Comparison of ENCODE assay signal across 22 cellular contexts in genomic region chr6:116018976-116019375, GRCh38. TPM values are rescaled to one million over a fixed set of nuclear protein-coding genes. Genes with fewer than 3 reads are reported as not detected.
DNase-seq lines count a peak whose midpoint lies in the region; ATAC-seq and TF ChIP-seq lines count a peak whose summit lies in the region.
"Had no signal": no experiment of that assay in that cellular context is flagged by ENCODE, and none has a peak within 500 bp of the region (broad histone marks: within the 10 kb centered on the region; RNA-seq: fewer than 3 reads in every experiment).

No MANE protein-coding gene starts in this region.

- H3K27ac ChIP-seq in VCaP: peak overlapping the region; percentile 94
- H3K27ac ChIP-seq: C4-2B, HL-60, testis had no signal

- no peak for DNase-seq in Calu3
- no peak for DNase-seq in memory B cell (ENCODE audit: low spot score in 2 of 2)
- DNase-seq in stimulated activated naive B cell treated with anti-CD40 and anti-IgM and Interleukin-4, amounts not matched to agents 10 μg/mL and 1 μg/mL and 100 μg/mL, for 72 hours: no peak
- DNase-seq in activated CD8-positive, alpha-beta memory T cell treated with anti-CD3 and anti-CD28 coated beads, Interleukin-2, amount 50 U/mL, for 48 hours: no peak
- no peak for DNase-seq in Right ventricle myocardium inferior (ENCODE audit: missing footprints)
- DNase-seq: activated naive CD4-positive, alpha-beta T cell treated with anti-CD3 and anti-CD28 coated beads, Interleukin-2, amount 50 U/mL, for 16 hours; aorta; central memory CD4-positive, alpha-beta T cell; H7; left cardiac atrium; NCI-H2171; NCI-H526 treated with DMSO at 0.1 percent for 48 hours; testis had no signal

- H3K4me1 Mint-ChIP-seq in Calu3 (ENCODE audit: low read depth, unreplicated experiment) (peaks cover 66% of the 10 kb centered on the region), memory B cell (peaks cover 28% of the 10 kb centered on the region)
- peaks cover 37 to 62% of the 10 kb centered on the region in 2 donors for H3K4me1 Mint-ChIP-seq in stimulated activated naive B cell treated with anti-CD40 and anti-IgM and Interleukin-4, amounts not matched to agents 10 μg/mL and 1 μg/mL and 100 μg/mL, for 72 hours
- H3K4me1 Mint-ChIP-seq: stimulated activated effector memory CD8-positive, alpha-beta T cell treated with anti-CD3 and anti-CD28 coated beads, Interleukin-12 subunit alpha, Interleukin-12 subunit beta, amount 100 ng/mL, for 72 hours had no signal

- peak; percentile 2 for ATAC-seq in GM21390 (IDR thresholded peaks at IDR 0.05; ENCODE audit: unreplicated experiment)
- ATAC-seq in memory B cell (ENCODE audit: low read depth): no peak
- ATAC-seq in stimulated activated naive B cell treated with anti-CD40 and anti-IgM and Interleukin-4, amounts not matched to agents 10 μg/mL and 1 μg/mL and 100 μg/mL, for 72 hours (replicated peaks): no peak
- no peak for ATAC-seq in GM21619 (IDR thresholded peaks at IDR 0.05; ENCODE audit: unreplicated experiment)
- no peak for ATAC-seq in Right ventricle myocardium inferior
- ATAC-seq: SK-N-SH treated with all-trans-retinoic acid at 6 μM for 48 hours; stimulated activated effector memory CD8-positive, alpha-beta T cell treated with anti-CD3 and anti-CD28 coated beads, Interleukin-12 subunit alpha, Interleukin-12 subunit beta, amount 100 ng/mL, for 72 hours had no signal

- intact Hi-C loops in Calu3 (cut with micrococcal nuclease; ENCODE audit: unreplicated experiment) (no loop called here), Right ventricle myocardium inferior (cut with DNase I) (loop anchor here (10.0 kb wide), 1 partner anchor 196 kb away; no protein-coding TSS in a partner anchor)

- H3K27ac Mint-ChIP-seq in Calu3 (ENCODE audit: unreplicated experiment) (peak overlapping the region; percentile 54), memory B cell (peak overlapping the region; percentile 77)
- no peak overlapping the region for H3K27ac Mint-ChIP-seq in stimulated activated naive B cell treated with anti-CD40 and anti-IgM and Interleukin-4, amounts not matched to agents 10 μg/mL and 1 μg/mL and 100 μg/mL, for 72 hours
- H3K27ac Mint-ChIP-seq: activated T-helper 1 cell treated with anti-CD3 and anti-CD28 coated beads, Interleukin-12 subunit alpha, Interleukin-12 subunit beta, Interleukin-2, Interleukin-4 antibody, amounts not matched to agents 30 ng/mL and 10 ng/mL and 1 ng/mL, durations not matched to agents 14 hours and 24 hours and 36 hours; stimulated activated effector memory CD8-positive, alpha-beta T cell treated with anti-CD3 and anti-CD28 coated beads, Interleukin-12 subunit alpha, Interleukin-12 subunit beta, amount 100 ng/mL, for 72 hours; T-helper 2 cell treated with Interferon-gamma antibody and Interleukin-4, amounts not matched to agents 5 μg/mL and 100 μg/mL, for 36 hours had no signal

- CTCF ChIA-PET in Calu3 (lab: Charles Lee): interaction anchor here (1.6 kb wide), 1 partner anchor 8 kb away, joined by 6 read pairs; no protein-coding TSS in a partner anchor

- H3K27me3 Mint-ChIP-seq in Calu3 (ENCODE audit: unreplicated experiment) (no peaks in the 10 kb centered on the region), memory B cell (no peaks in the 10 kb centered on the region)
- no peaks in the 10 kb centered on the region for H3K27me3 Mint-ChIP-seq in stimulated activated naive B cell treated with anti-CD40 and anti-IgM and Interleukin-4, amounts not matched to agents 10 μg/mL and 1 μg/mL and 100 μg/mL, for 72 hours

- H3K36me3 Mint-ChIP-seq in Calu3 (ENCODE audit: insufficient read depth, unreplicated experiment) (peaks cover 10% of the 10 kb centered on the region), memory B cell (peaks cover 2% of the 10 kb centered on the region)
- H3K36me3 Mint-ChIP-seq in stimulated activated naive B cell treated with anti-CD40 and anti-IgM and Interleukin-4, amounts not matched to agents 10 μg/mL and 1 μg/mL and 100 μg/mL, for 72 hours: peaks cover 4 to 10% of the 10 kb centered on the region in 2 donors
- H3K36me3 Mint-ChIP-seq: stimulated activated effector memory CD8-positive, alpha-beta T cell treated with anti-CD3 and anti-CD28 coated beads, Interleukin-12 subunit alpha, Interleukin-12 subunit beta, amount 100 ng/mL, for 72 hours had no signal

- TF ChIP-seq CTCF in Calu3 (IDR thresholded peaks at IDR 0.05; ENCODE audit: unreplicated experiment) (no peak), VCaP (conservative IDR thresholded peaks at IDR 0.05) (no peak)

- peaks cover 5% of the 10 kb centered on the region for H3K9me3 Mint-ChIP-seq in Calu3 (ENCODE audit: low read depth, unreplicated experiment)
- H3K9me3 Mint-ChIP-seq in memory B cell: no peaks in the 10 kb centered on the region
- H3K9me3 Mint-ChIP-seq in stimulated activated naive B cell treated with anti-CD40 and anti-IgM and Interleukin-4, amounts not matched to agents 10 μg/mL and 1 μg/mL and 100 μg/mL, for 72 hours: peaks cover 2 to 4% of the 10 kb centered on the region in 2 donors
- H3K9me3 Mint-ChIP-seq: activated T-helper 1 cell treated with anti-CD3 and anti-CD28 coated beads, Interleukin-12 subunit alpha, Interleukin-12 subunit beta, Interleukin-2, Interleukin-4 antibody, amounts not matched to agents 30 ng/mL and 10 ng/mL and 1 ng/mL, durations not matched to agents 14 hours and 24 hours and 36 hours; stimulated activated effector memory CD8-positive, alpha-beta T cell treated with anti-CD3 and anti-CD28 coated beads, Interleukin-12 subunit alpha, Interleukin-12 subunit beta, amount 100 ng/mL, for 72 hours; T-helper 2 cell treated with Interferon-gamma antibody and Interleukin-4, amounts not matched to agents 5 μg/mL and 100 μg/mL, for 36 hours had no signal

- H3K4me3 Mint-ChIP-seq in Calu3 (ENCODE audit: low read depth, unreplicated experiment) (no peak overlapping the region), memory B cell (no peak overlapping the region)
- peak overlapping the region in 1 of 2 donors; percentile 40 for H3K4me3 Mint-ChIP-seq in stimulated activated naive B cell treated with anti-CD40 and anti-IgM and Interleukin-4, amounts not matched to agents 10 μg/mL and 1 μg/mL and 100 μg/mL, for 72 hours
- H3K4me3 Mint-ChIP-seq: activated T-helper 1 cell treated with anti-CD3 and anti-CD28 coated beads, Interleukin-12 subunit alpha, Interleukin-12 subunit beta, Interleukin-2, Interleukin-4 antibody, amounts not matched to agents 30 ng/mL and 10 ng/mL and 1 ng/mL, durations not matched to agents 14 hours and 24 hours and 36 hours; stimulated activated effector memory CD8-positive, alpha-beta T cell treated with anti-CD3 and anti-CD28 coated beads, Interleukin-12 subunit alpha, Interleukin-12 subunit beta, amount 100 ng/mL, for 72 hours; T-helper 2 cell treated with Interferon-gamma antibody and Interleukin-4, amounts not matched to agents 5 μg/mL and 100 μg/mL, for 36 hours had no signal

- BruUV-seq in Calu3 (replicated peaks; lab: Mats Ljungman, UMichigan): no TSS peak

RNA-seq across cellular contexts. Expression of gene FRK, which starts 41.7 kb away (rescaled TPM):
- 21.1 and 21.2 TPM in 2 replicates for total RNA-seq in Calu3 (2022)
- total RNA-seq in Right ventricle myocardium inferior: 7.3 TPM
- total RNA-seq: activated T-helper 1 cell treated with anti-CD3 and anti-CD28 coated beads, Interleukin-12 subunit alpha, Interleukin-12 subunit beta, Interleukin-2, Interleukin-4 antibody, amounts not matched to agents 30 ng/mL and 10 ng/mL and 1 ng/mL, durations not matched to agents 14 hours and 24 hours and 36 hours had no signal
